15 cellular contexts compared by ENCODE assay signal in genomic region chr9:135791431-135792267, GRCh38.
DNase-seq lines count a peak whose midpoint lies in the region; TF ChIP-seq lines count a peak whose summit lies in the region.
"Had no signal": no experiment of that assay in that cellular context is flagged by ENCODE, and none has a peak within 500 bp of the region (broad histone marks: within the 10 kb centered on the region; RNA-seq: fewer than 3 reads in every experiment).

No MANE protein-coding gene starts in this region.

- H3K4me2 ChIP-seq in mesendoderm (ENCODE audit: low read length), result no peak overlapping the region

- H3K27me3 ChIP-seq in mesendoderm (ENCODE audit: insufficient read depth, low read length, poor library complexity), result no peaks in the 10 kb centered on the region
- H3K27me3 ChIP-seq in sigmoid colon, result peaks cover 0 to 7% (median 0%) of the 10 kb centered on the region in 3 donors

- H3K9me3 ChIP-seq in sigmoid colon, result no peaks in the 10 kb centered on the region
- H3K9me3 ChIP-seq: HAP-1 had no signal

- H3K4me1 ChIP-seq in mesendoderm (ENCODE audit: control insufficient read depth, low read depth, low read length), result no peaks in the 10 kb centered on the region
- no peaks in the 10 kb centered on the region for H3K4me1 ChIP-seq in sigmoid colon
- H3K4me1 ChIP-seq: HAP-1 had no signal

- intact Hi-C loops in sigmoid colon (cut with DNase I), result no loop called here

- H2BK5ac ChIP-seq in mesendoderm (ENCODE audit: low read length), result no peak overlapping the region

- H2BK120ac ChIP-seq in mesendoderm (ENCODE audit: low read depth, low read length), result no peak overlapping the region

- WGBS in mesendoderm (ENCODE audit: extremely low coverage, insufficient coverage, low lambda C conversion rate), result no CpG with 5 or more reads among the region's 35 CpGs
- 78 to 79% methylated on average over 35 of the region's 35 CpGs for WGBS in sigmoid colon, 2 donors

- TF ChIP-seq EP300 in sigmoid colon (IDR thresholded peaks at IDR 0.05), result no peak

- no peak overlapping the region for H2AK5ac ChIP-seq in mesendoderm (ENCODE audit: low read length)

- no peak overlapping the region for H3K27ac ChIP-seq in mesendoderm (ENCODE audit: low read depth, low read length)
- no peak overlapping the region for H3K27ac ChIP-seq in sigmoid colon

- H3K79me1 ChIP-seq in mesendoderm (ENCODE audit: low read length), result no peaks in the 10 kb centered on the region

- H3K79me2 ChIP-seq in mesendoderm (ENCODE audit: control insufficient read depth, insufficient read depth, low read length), result no peaks in the 10 kb centered on the region

- DNase-seq in NCI-H2107 treated with DMSO at 0.1 percent for 48 hours (lab: John Stamatoyannopoulos, UW; ENCODE audit: unreplicated experiment), result peak; percentile 16
- no peak for DNase-seq in NCI-H2107 (lab: John Stamatoyannopoulos, UW)
- DNase-seq in DMS53 treated with DMSO at 0.1 percent for 48 hours (lab: John Stamatoyannopoulos, UW; ENCODE audit: unreplicated experiment), result peak; percentile 82
- DNase-seq in NCI-H524 (lab: John Stamatoyannopoulos, UW), result peak; percentile 24 to 74
- no peak for DNase-seq in mesendoderm
- DNase-seq in NCI-H2196 treated with DMSO at 0.1 percent for 48 hours (lab: John Stamatoyannopoulos, UW; ENCODE audit: unreplicated experiment), result no peak
- no peak for DNase-seq in activated CD4-positive, alpha-beta T cell treated with anti-CD3 and anti-CD28 coated beads, Interleukin-2, amount 50 U/mL, for 48 hours
- DNase-seq in sigmoid colon, result no peak
- DNase-seq: 8988T; CD8-positive, alpha-beta memory T cell; KBM-7; MV-4-11; NCI-H2029; NCI-H226 had no signal

- no peak overlapping the region for H3K4ac ChIP-seq in mesendoderm (ENCODE audit: low read depth, low read length)

- no peak overlapping the region for H3K18ac ChIP-seq in mesendoderm (ENCODE audit: low read length)

- H3K9ac ChIP-seq in mesendoderm (ENCODE audit: low read length), result no peak overlapping the region

- H4K5ac ChIP-seq in mesendoderm (ENCODE audit: low read length), result no peak overlapping the region

- no peak for TF ChIP-seq CTCF in sigmoid colon (IDR thresholded peaks at IDR 0.05)

- no peak overlapping the region for H2BK15ac ChIP-seq in mesendoderm (replicated peaks; ENCODE audit: low read depth)

- peak overlapping the region; percentile 9 for H3K23ac ChIP-seq in mesendoderm (ENCODE audit: low read length)

- H4K8ac ChIP-seq in mesendoderm (ENCODE audit: low read depth, low read length), result no peak overlapping the region

- H3K4me3 ChIP-seq in mesendoderm (ENCODE audit: low read length) (no peak overlapping the region), sigmoid colon (no peak overlapping the region)
- H3K4me3 ChIP-seq: HAP-1 had no signal

- H3K56ac ChIP-seq in mesendoderm (ENCODE audit: low read length), result no peak overlapping the region

- no peak for TF ChIP-seq POLR2A in sigmoid colon (IDR thresholded peaks at IDR 0.05)

- H3K36me3 ChIP-seq in mesendoderm (ENCODE audit: control insufficient read depth, insufficient read depth, low read length) (no peaks in the 10 kb centered on the region), sigmoid colon (no peaks in the 10 kb centered on the region)
- H3K36me3 ChIP-seq: HAP-1 had no signal

Comparison
In these comparisons a context has a peak if more than half of its experiments do, and no peak if none do; other contexts are left out.
1. DNase-seq: peak in NCI-H2107 treated with DMSO at 0.1 percent for 48 hours (single experiment), DMS53 treated with DMSO at 0.1 percent for 48 hours (single experiment) and NCI-H524 (2 of 2); none in NCI-H2107 (single experiment), mesendoderm (single experiment), NCI-H2196 treated with DMSO at 0.1 percent for 48 hours (single experiment), activated CD4-positive, alpha-beta T cell treated with anti-CD3 and anti-CD28 coated beads, Interleukin-2, amount 50 U/mL, for 48 hours (0 of 2) and sigmoid colon (single experiment).